ENCODE assay signal across 14 cellular contexts in the genomic region with DNA sequence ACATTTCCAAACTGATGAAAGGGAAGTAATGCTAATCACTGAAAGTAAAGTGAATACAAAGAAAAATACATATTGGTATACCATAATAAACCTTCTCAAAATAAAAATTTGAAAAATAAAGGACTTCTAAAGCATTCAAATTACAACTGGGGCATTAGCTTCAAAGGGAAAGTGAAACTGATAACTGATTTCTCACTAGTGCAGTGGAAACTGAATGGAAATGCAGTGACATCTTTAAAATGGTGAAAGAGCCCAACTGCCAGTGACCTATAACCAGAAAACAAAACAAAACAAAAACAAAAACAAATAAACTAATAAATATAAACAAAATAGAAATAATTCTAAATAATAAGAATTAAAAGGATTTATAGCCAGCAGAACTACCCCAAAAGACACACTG.
DNase-seq lines count a peak whose midpoint lies in the region; ATAC-seq and TF ChIP-seq lines count a peak whose summit lies in the region.
"Had no signal": no experiment of that assay in that cellular context is flagged by ENCODE, and none has a peak within 500 bp of the region (broad histone marks: within the 10 kb centered on the region; RNA-seq: fewer than 3 reads in every experiment).

No MANE protein-coding gene starts in this region.

- CTCF ChIA-PET in GM10248 (lab: Yijun Ruan, JAX): interaction anchor here (1.1 to 1.5 kb wide), 3 partner anchors 10 to 47 kb away, joined by 3 to 4 read pairs (median 3); no protein-coding TSS in a partner anchor

- H2AFZ ChIP-seq in osteoblast (ENCODE audit: low read length): no peak overlapping the region

- no peaks in the 10 kb centered on the region for H3K36me3 Mint-ChIP-seq in activated T-helper 17 cell treated with anti-CD3 and anti-CD28 coated beads, Interleukin-2, amount 50 U/mL, for 72 hours (ENCODE audit: low read depth)
- H3K36me3 Mint-ChIP-seq: activated CD8-positive, alpha-beta memory T cell treated with anti-CD3 and anti-CD28 coated beads, Interleukin-2, amount 10 ng/mL, durations not matched to agents 7 days and 5 days had no signal

- H3K4me3 ChIP-seq in osteoblast (ENCODE audit: insufficient read depth, low read length): no peak overlapping the region
- H3K4me3 ChIP-seq: colonic mucosa, tibial nerve had no signal

- no peaks in the 10 kb centered on the region for H3K4me1 Mint-ChIP-seq in activated T-helper 17 cell treated with anti-CD3 and anti-CD28 coated beads, Interleukin-2, amount 50 U/mL, for 72 hours
- H3K4me1 Mint-ChIP-seq: activated CD8-positive, alpha-beta memory T cell treated with anti-CD3 and anti-CD28 coated beads, Interleukin-2, amount 10 ng/mL, durations not matched to agents 7 days and 5 days had no signal

- no peaks in the 10 kb centered on the region for H3K79me2 ChIP-seq in osteoblast (ENCODE audit: insufficient read depth, low read length)

- no peak overlapping the region for H3K4me3 Mint-ChIP-seq in activated T-helper 17 cell treated with anti-CD3 and anti-CD28 coated beads, Interleukin-2, amount 50 U/mL, for 72 hours
- H3K4me3 Mint-ChIP-seq: activated CD8-positive, alpha-beta memory T cell treated with anti-CD3 and anti-CD28 coated beads, Interleukin-2, amount 10 ng/mL, durations not matched to agents 7 days and 5 days; activated naive CD8-positive, alpha-beta T cell treated with anti-CD3 and anti-CD28 coated beads, Interleukin-2, amount 50 U/mL, for 24 hours had no signal

- ATAC-seq in GM19372 (IDR thresholded peaks at IDR 0.05; ENCODE audit: low read depth, unreplicated experiment) (peak; percentile 72), HG02852 (IDR thresholded peaks at IDR 0.05; ENCODE audit: unreplicated experiment) (peak; percentile 77), HG03520 (IDR thresholded peaks at IDR 0.05; ENCODE audit: unreplicated experiment) (peak; percentile 73)
- ATAC-seq in activated T-helper 17 cell treated with anti-CD3 and anti-CD28 coated beads, Interleukin-2, amount 50 U/mL, for 72 hours (replicated peaks): no peak
- ATAC-seq: activated CD8-positive, alpha-beta memory T cell treated with anti-CD3 and anti-CD28 coated beads, Interleukin-2, amount 10 ng/mL, durations not matched to agents 7 days and 5 days; activated naive CD8-positive, alpha-beta T cell treated with anti-CD3 and anti-CD28 coated beads, Interleukin-2, amount 50 U/mL, for 24 hours had no signal

- no peaks in the 10 kb centered on the region for H3K27me3 Mint-ChIP-seq in activated T-helper 17 cell treated with anti-CD3 and anti-CD28 coated beads, Interleukin-2, amount 50 U/mL, for 72 hours
- H3K27me3 Mint-ChIP-seq: activated CD8-positive, alpha-beta memory T cell treated with anti-CD3 and anti-CD28 coated beads, Interleukin-2, amount 10 ng/mL, durations not matched to agents 7 days and 5 days; activated naive CD8-positive, alpha-beta T cell treated with anti-CD3 and anti-CD28 coated beads, Interleukin-2, amount 50 U/mL, for 24 hours had no signal

- peaks cover 1% of the 10 kb centered on the region for H3K9me3 Mint-ChIP-seq in activated T-helper 17 cell treated with anti-CD3 and anti-CD28 coated beads, Interleukin-2, amount 50 U/mL, for 72 hours

- H3K9me3 ChIP-seq in osteoblast (ENCODE audit: low read depth, low read length): no peaks in the 10 kb centered on the region
- H3K9me3 ChIP-seq: colonic mucosa, tibial nerve had no signal

- no peaks in the 10 kb centered on the region for H4K20me1 ChIP-seq in osteoblast (ENCODE audit: insufficient read depth, low read length)

- H3K4me1 ChIP-seq in osteoblast (ENCODE audit: insufficient read depth, low read length): no peaks in the 10 kb centered on the region
- H3K4me1 ChIP-seq: colonic mucosa, tibial nerve had no signal

- TF ChIP-seq CTCF in GM10248 (IDR thresholded peaks at IDR 0.05; ENCODE audit: control extremely low read depth, extremely low read depth, low read depth, missing control alignments) (no peak), osteoblast (IDR thresholded peaks at IDR 0.05; ENCODE audit: extremely low read depth, low read depth, low read length) (no peak)

- POLR2A ChIA-PET in GM10248 (lab: Yijun Ruan, JAX): no interaction called here

- no peak overlapping the region for H3K4me2 ChIP-seq in osteoblast (ENCODE audit: insufficient read depth, low read length)

- DNase-seq in GM10248 (ENCODE audit: extremely low spot score) (peak; percentile 4), OCI-M2 (lab: John Stamatoyannopoulos, UW; ENCODE audit: unreplicated experiment) (no peak), osteoblast (ENCODE audit: insufficient read length, low spot score, missing footprints) (no peak), COLO829 (ENCODE audit: low spot score) (no peak)
- DNase-seq: activated CD8-positive, alpha-beta memory T cell treated with anti-CD3 and anti-CD28 coated beads, Interleukin-2, amount 10 ng/mL, durations not matched to agents 7 days and 5 days; activated naive CD8-positive, alpha-beta T cell treated with anti-CD3 and anti-CD28 coated beads, Interleukin-2, amount 50 U/mL, for 24 hours; colonic mucosa; DMS79; small intestine had no signal

- H3K27me3 ChIP-seq in osteoblast (ENCODE audit: insufficient read depth, low read length): no peaks in the 10 kb centered on the region
- H3K27me3 ChIP-seq: colonic mucosa, tibial nerve had no signal

- H3K27ac Mint-ChIP-seq in activated T-helper 17 cell treated with anti-CD3 and anti-CD28 coated beads, Interleukin-2, amount 50 U/mL, for 72 hours: no peak overlapping the region
- H3K27ac Mint-ChIP-seq: activated CD8-positive, alpha-beta memory T cell treated with anti-CD3 and anti-CD28 coated beads, Interleukin-2, amount 10 ng/mL, durations not matched to agents 7 days and 5 days; activated naive CD8-positive, alpha-beta T cell treated with anti-CD3 and anti-CD28 coated beads, Interleukin-2, amount 50 U/mL, for 24 hours had no signal

- no peaks in the 10 kb centered on the region for H3K36me3 ChIP-seq in osteoblast (ENCODE audit: insufficient read depth, low read length)
- H3K36me3 ChIP-seq: colonic mucosa, tibial nerve had no signal

- H3K27ac ChIP-seq in osteoblast (ENCODE audit: low read depth, low read length): no peak overlapping the region
- H3K27ac ChIP-seq: colonic mucosa, tibial nerve had no signal
